In the genomic region with DNA sequence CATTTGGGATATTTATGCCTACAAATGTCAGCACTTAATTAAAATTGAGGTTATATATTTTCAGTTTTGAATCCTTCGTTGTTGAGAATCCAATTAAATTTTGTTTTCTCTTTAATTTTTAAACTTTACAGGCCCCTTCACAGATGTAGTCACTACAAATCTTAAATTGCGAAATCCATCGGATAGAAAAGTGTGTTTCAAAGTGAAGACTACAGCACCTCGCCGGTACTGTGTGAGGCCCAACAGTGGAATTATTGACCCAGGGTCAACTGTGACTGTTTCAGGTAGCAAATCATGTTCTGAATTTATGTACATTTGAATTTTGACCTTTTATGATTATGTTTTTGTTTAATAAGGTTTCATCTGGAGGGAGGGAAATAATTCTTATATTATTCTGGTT, we compare ENCODE assay signal across 26 cellular contexts. TPM values are rescaled to one million over a fixed set of nuclear protein-coding genes. Genes with fewer than 3 reads are reported as not detected.
"Had no signal": no experiment of that assay in that cellular context is flagged by ENCODE, and none has a peak within 500 bp of the region (broad histone marks: within the 10 kb centered on the region; RNA-seq: fewer than 3 reads in every experiment).

No MANE protein-coding gene starts in this region.

- H3K9me3 ChIP-seq: gastrocnemius medialis, mucosa of descending colon, tibial nerve, uterus had no signal

- H3K4me3 ChIP-seq: coronary artery, gastrocnemius medialis, mucosa of descending colon, neural progenitor cell, tibial nerve, uterus had no signal

- FAIRE-seq: TTC549 had no signal

- H3K27ac ChIP-seq: brain microvascular endothelial cell, coronary artery, neural progenitor cell, tibial nerve had no signal

- H3K36me3 ChIP-seq: neural progenitor cell, uterus had no signal

- H3K27ac Mint-ChIP-seq: activated CD8-positive, alpha-beta memory T cell treated with anti-CD3 and anti-CD28 coated beads, Interleukin-2, amount 10 ng/mL, durations not matched to agents 7 days and 5 days; activated naive CD8-positive, alpha-beta T cell treated with anti-CD3 and anti-CD28 coated beads, Interleukin-2, amount 50 U/mL, for 24 hours; activated T-helper 2 cell treated with anti-CD3 and anti-CD28 coated beads, Interferon-gamma antibody, Interleukin-2, Interleukin-4, amounts not matched to agents 10 μg/mL and 5 μg/mL and 100 μg/mL, durations not matched to agents 14 hours and 24 hours and 36 hours; neural progenitor cell had no signal

- H3K27me3 Mint-ChIP-seq: activated CD4-positive, alpha-beta T cell treated with anti-CD3 and anti-CD28 coated beads for 36 hours; activated CD8-positive, alpha-beta memory T cell treated with anti-CD3 and anti-CD28 coated beads, Interleukin-2, amount 10 ng/mL, durations not matched to agents 7 days and 5 days; activated naive CD8-positive, alpha-beta T cell treated with anti-CD3 and anti-CD28 coated beads, Interleukin-2, amount 50 U/mL, for 24 hours; central memory CD8-positive, alpha-beta T cell; naive B cell had no signal

- H3K4me3 Mint-ChIP-seq: activated CD4-positive, alpha-beta T cell treated with anti-CD3 and anti-CD28 coated beads for 36 hours; activated CD8-positive, alpha-beta memory T cell treated with anti-CD3 and anti-CD28 coated beads, Interleukin-2, amount 10 ng/mL, durations not matched to agents 7 days and 5 days; activated naive CD8-positive, alpha-beta T cell treated with anti-CD3 and anti-CD28 coated beads, Interleukin-2, amount 50 U/mL, for 24 hours; central memory CD8-positive, alpha-beta T cell; naive B cell; neural progenitor cell had no signal

- H3K27me3 ChIP-seq: brain microvascular endothelial cell, gastrocnemius medialis, neural progenitor cell, tibial nerve, uterus had no signal

- ATAC-seq: activated CD4-positive, alpha-beta T cell treated with anti-CD3 and anti-CD28 coated beads for 36 hours; activated CD8-positive, alpha-beta memory T cell treated with anti-CD3 and anti-CD28 coated beads, Interleukin-2, amount 10 ng/mL, durations not matched to agents 7 days and 5 days; activated naive CD8-positive, alpha-beta T cell treated with anti-CD3 and anti-CD28 coated beads, Interleukin-2, amount 50 U/mL, for 24 hours; esophagus mucosa; gastrocnemius medialis; mucosa of descending colon had no signal

- DNase-seq: activated CD4-positive, alpha-beta T cell treated with anti-CD3 and anti-CD28 coated beads for 36 hours; activated CD4-positive, alpha-beta T cell treated with anti-CD3 and anti-CD28 coated beads, Interleukin-2, amount 50 U/mL, for 48 hours; activated CD8-positive, alpha-beta memory T cell treated with anti-CD3 and anti-CD28 coated beads, Interleukin-2, amount 10 ng/mL, durations not matched to agents 7 days and 5 days; activated naive CD4-positive, alpha-beta T cell treated with Interleukin-2 at 50 U/mL for 16 hours; activated naive CD8-positive, alpha-beta T cell treated with anti-CD3 and anti-CD28 coated beads, Interleukin-2, amount 50 U/mL, for 24 hours; activated T-cell treated with anti-CD3 and anti-CD28 coated beads, Interleukin-2, amount 50 U/mL, for 1 hour; anterior cingulate cortex; brain microvascular endothelial cell; gastrocnemius medialis; head of caudate nucleus; kidney glomerular epithelial cell; mesenchymal stem cell; mucosa of descending colon; naive B cell; retina; stimulated activated CD4-positive, alpha-beta T cell treated with anti-CD3 and anti-CD28 coated beads, Interleukin-2, amount 100 ng/mL, for 24 hours; stimulated activated naive CD4-positive, alpha-beta T cell treated with Interleukin-2 at 50 U/mL for 16 hours; uterus had no signal

RNA-seq across cellular contexts. Expression of gene TXNDC2, which starts 45.9 kb away (rescaled TPM):
- total RNA-seq: activated CD4-positive, alpha-beta T cell treated with anti-CD3 and anti-CD28 coated beads for 36 hours; activated CD8-positive, alpha-beta memory T cell treated with anti-CD3 and anti-CD28 coated beads, Interleukin-2, amount 10 ng/mL, durations not matched to agents 7 days and 5 days; esophagus mucosa; gastrocnemius medialis; T-helper 2 cell treated with Interferon-gamma antibody and Interleukin-4, amounts not matched to agents 100 ng/mL and 5 ng/mL, for 36 hours had no signal
